ENCODE assay signal across 14 cellular contexts in genomic region chr5:88682797-88683496, GRCh38.
DNase-seq lines count a peak whose midpoint lies in the region; ATAC-seq and TF ChIP-seq lines count a peak whose summit lies in the region.
"Had no signal": no experiment of that assay in that cellular context is flagged by ENCODE, and none has a peak within 500 bp of the region (broad histone marks: within the 10 kb centered on the region; RNA-seq: fewer than 3 reads in every experiment).

No MANE protein-coding gene starts in this region.

- no peaks in the 10 kb centered on the region for H3K36me3 ChIP-seq in CD4-positive, CD25-positive, alpha-beta regulatory T cell (ENCODE audit: control insufficient read depth, insufficient read depth, low read length)
- no peaks in the 10 kb centered on the region for H3K36me3 ChIP-seq in HEK293 (ENCODE audit: control insufficient read depth in 2 of 2, insufficient read depth in 1 of 2, low read length in 2 of 2)
- no peaks in the 10 kb centered on the region for H3K36me3 ChIP-seq in adrenal gland (replicated peaks in 1 of 2)
- H3K36me3 ChIP-seq in uterus = no peaks in the 10 kb centered on the region
- no peaks in the 10 kb centered on the region for H3K36me3 ChIP-seq in thyroid gland

- DNase-seq in CD4-positive, CD25-positive, alpha-beta regulatory T cell = no peak
- DNase-seq in astrocyte of the hippocampus (ENCODE audit: low read depth, low spot score) (peak; percentile 46), naive B cell (no peak), adrenal gland (no peak), SK-N-DZ (ENCODE audit: low spot score) (no peak), uterus (no peak), thyroid gland (no peak)
- DNase-seq: activated CD4-positive, alpha-beta T cell treated with anti-CD3 and anti-CD28 coated beads, Interleukin-2, amount 50 U/mL, for 48 hours; activated naive CD4-positive, alpha-beta T cell treated with anti-CD3 and anti-CD28 coated beads, Interleukin-2, amount 50 U/mL, for 16 hours; activated T-cell treated with anti-CD3 and anti-CD28 coated beads, Interleukin-2, amount 50 U/mL, for 24 hours; stimulated activated CD4-positive, alpha-beta T cell treated with anti-CD3 and anti-CD28 coated beads, Interleukin-2, amount 100 ng/mL, for 48 hours; SW 1271 had no signal

- POLR2A ChIA-PET in HEK293 (lab: Yijun Ruan, JAX) = interaction anchor here (0.6 to 2.5 kb wide), 3 partner anchors 8 to 1154 kb away, joined by 5 to 11 read pairs (median 6); no protein-coding TSS in a partner anchor

- no peaks in the 10 kb centered on the region for H3K36me3 Mint-ChIP-seq in CD4-positive, CD25-positive, alpha-beta regulatory T cell
- peaks cover 10 to 36% of the 10 kb centered on the region in 2 donors for H3K36me3 Mint-ChIP-seq in naive B cell

- 29 to 49% (median 36%) methylated on average over 9 of the region's 9 CpGs for WGBS in adrenal gland, 4 donors
- WGBS in thyroid gland, 2 donors = 12 to 13% methylated on average over 9 of the region's 9 CpGs

- H3K27ac ChIP-seq in CD4-positive, CD25-positive, alpha-beta regulatory T cell (ENCODE audit: insufficient read depth, low read length, poor library complexity, severe bottlenecking) = no peak overlapping the region
- H3K27ac ChIP-seq in HEK293 (ENCODE audit: extremely low read depth, low read depth, low read length) = peak overlapping the region; percentile 51; the same call in 1 of the 2 replicates
- H3K27ac ChIP-seq in adrenal gland = no peak overlapping the region
- H3K27ac ChIP-seq in uterus = no peak overlapping the region
- no peak overlapping the region for H3K27ac ChIP-seq in thyroid gland
- H3K27ac ChIP-seq: skin epidermis had no signal

- peaks cover 11% of the 10 kb centered on the region for H3K4me1 ChIP-seq in CD4-positive, CD25-positive, alpha-beta regulatory T cell (ENCODE audit: control insufficient read depth, insufficient read depth, low read length, poor library complexity, severe bottlenecking)
- H3K4me1 ChIP-seq in HEK293 (ENCODE audit: control insufficient read depth, insufficient read depth, low read length) = no peaks in the 10 kb centered on the region; the same call in 1 of the 2 replicates
- H3K4me1 ChIP-seq in adrenal gland (replicated peaks in 1 of 2) = peaks cover 0 to 11% of the 10 kb centered on the region in 2 donors
- no peaks in the 10 kb centered on the region for H3K4me1 ChIP-seq in uterus
- peaks cover 6 to 7% of the 10 kb centered on the region in 2 donors for H3K4me1 ChIP-seq in thyroid gland

- TF ChIP-seq POLR2A in adrenal gland (IDR thresholded peaks at IDR 0.05) = no peak
- TF ChIP-seq POLR2A in uterus (IDR thresholded peaks at IDR 0.05) = no peak
- TF ChIP-seq POLR2A in thyroid gland (IDR thresholded peaks at IDR 0.05) = no peak

- H3K4me3 ChIP-seq in CD4-positive, CD25-positive, alpha-beta regulatory T cell (ENCODE audit: low read depth, low read length) = no peak overlapping the region
- peak overlapping the region; percentile 50 for H3K4me3 ChIP-seq in HEK293 (ENCODE audit: low read depth, low read length)
- no peak overlapping the region for H3K4me3 ChIP-seq in adrenal gland
- no peak overlapping the region for H3K4me3 ChIP-seq in uterus
- no peak overlapping the region for H3K4me3 ChIP-seq in thyroid gland (replicated peaks in 1 of 3)
- H3K4me3 ChIP-seq: skin epidermis had no signal

- peaks cover 95% of the 10 kb centered on the region for H3K27me3 Mint-ChIP-seq in CD4-positive, CD25-positive, alpha-beta regulatory T cell
- peaks cover 63 to 82% (median 76%) of the 10 kb centered on the region in 3 donors for H3K27me3 Mint-ChIP-seq in naive B cell

- H3K27me3 ChIP-seq in CD4-positive, CD25-positive, alpha-beta regulatory T cell (ENCODE audit: control insufficient read depth, insufficient read depth, low read length) = peaks cover 68% of the 10 kb centered on the region
- H3K27me3 ChIP-seq in adrenal gland = peaks cover 36% of the 10 kb centered on the region
- peaks cover 38 to 88% of the 10 kb centered on the region in 2 donors for H3K27me3 ChIP-seq in uterus
- peaks cover 80% of the 10 kb centered on the region for H3K27me3 ChIP-seq in thyroid gland

- no peak for TF ChIP-seq CTCF in HEK293 (tag by site-specific recombination; IDR thresholded peaks at IDR 0.05)
- TF ChIP-seq CTCF in adrenal gland (IDR thresholded peaks at IDR 0.05) = no peak
- TF ChIP-seq CTCF in uterus (IDR thresholded peaks at IDR 0.05) = no peak
- no peak for TF ChIP-seq CTCF in thyroid gland (IDR thresholded peaks at IDR 0.05)

- CTCF ChIA-PET in HEK293 (lab: Yijun Ruan, JAX) = interaction anchor here (0.6 to 4.1 kb wide), 6 partner anchors 9 to 902 kb away, joined by 3 to 28 read pairs (median 5); no protein-coding TSS in a partner anchor

- H3K9me3 ChIP-seq in CD4-positive, CD25-positive, alpha-beta regulatory T cell (ENCODE audit: control insufficient read depth in 2 of 2, low read length in 2 of 2) = peaks cover 0 to 5% of the 10 kb centered on the region in 2 experiments
- H3K9me3 ChIP-seq in HEK293 (ENCODE audit: control insufficient read depth, insufficient read depth, low read depth, low read length) = no peaks in the 10 kb centered on the region
- H3K9me3 ChIP-seq in adrenal gland (replicated peaks in 1 of 3) = no peaks in the 10 kb centered on the region
- H3K9me3 ChIP-seq in uterus = no peaks in the 10 kb centered on the region
- no peaks in the 10 kb centered on the region for H3K9me3 ChIP-seq in thyroid gland

- ATAC-seq in CD4-positive, CD25-positive, alpha-beta regulatory T cell (ENCODE audit: low read depth in 2 of 2) = no peak
- ATAC-seq in naive B cell (ENCODE audit: low read depth in 2 of 2) = no peak

- peaks cover 0 to 19% (median 11%) of the 10 kb centered on the region in 7 donors for H3K9me3 Mint-ChIP-seq in CD4-positive, CD25-positive, alpha-beta regulatory T cell
- peaks cover 9 to 66% (median 24%) of the 10 kb centered on the region in 7 donors for H3K9me3 Mint-ChIP-seq in naive B cell
- H3K9me3 Mint-ChIP-seq: activated T-cell treated with anti-CD3 and anti-CD28 coated beads, Interleukin-2, amount 50 U/mL, for 24 hours had no signal

- H3K27ac Mint-ChIP-seq in CD4-positive, CD25-positive, alpha-beta regulatory T cell = peak overlapping the region in 2 of 3 donors; percentile 16 to 70
- peak overlapping the region in 5 of 6 donors; percentile 51 to 94 (median 66) for H3K27ac Mint-ChIP-seq in naive B cell
- H3K27ac Mint-ChIP-seq: activated T-cell treated with anti-CD3 and anti-CD28 coated beads, Interleukin-2, amount 50 U/mL, for 24 hours had no signal

- H3K4me1 Mint-ChIP-seq in CD4-positive, CD25-positive, alpha-beta regulatory T cell = peaks cover 7 to 15% (median 12%) of the 10 kb centered on the region in 4 donors
- H3K4me1 Mint-ChIP-seq in naive B cell = peaks cover 16 to 22% (median 21%) of the 10 kb centered on the region in 3 donors

- H3K4me3 Mint-ChIP-seq in CD4-positive, CD25-positive, alpha-beta regulatory T cell = peak overlapping the region in 2 of 4 donors; percentile 12 to 40
- H3K4me3 Mint-ChIP-seq in naive B cell = peak overlapping the region in 6 of 8 donors; percentile 26 to 72 (median 39)
- H3K4me3 Mint-ChIP-seq: activated T-cell treated with anti-CD3 and anti-CD28 coated beads, Interleukin-2, amount 50 U/mL, for 24 hours had no signal

- intact Hi-C loops in adrenal gland (cut with DNase I) = loop anchor here in 1 of 2 donors (5.0 to 10.0 kb wide), 2 partner anchors 798 to 901 kb away; no protein-coding TSS in a partner anchor
- intact Hi-C loops in uterus (cut with DNase I; ENCODE audit: low total_unique reads) = loop anchor here (10.0 kb wide), 1 partner anchor 538 kb away; no protein-coding TSS in a partner anchor
- intact Hi-C loops in thyroid gland (cut with DNase I) = loop anchor here (5.0 kb wide), 1 partner anchor 536 kb away; no protein-coding TSS in a partner anchor

TF ChIP-seq in HEK293, 187 proteins besides CTCF, POLR2A, EP300 and RAD21:
- TF ChIP-seq ZNF510 (tag by site-specific recombination; IDR thresholded peaks at IDR 0.05; ENCODE audit: insufficient replicate concordance) = no peak
- peak; percentile 71 for TF ChIP-seq SCRT2 (tag by site-specific recombination; IDR thresholded peaks at IDR 0.05)
- no peak for TF ChIP-seq ZNF274 (IDR thresholded peaks at IDR 0.05; ENCODE audit: low read length)
- TF ChIP-seq ZNF274 (tag by site-specific recombination; IDR thresholded peaks at IDR 0.05; ENCODE audit: borderline replicate concordance) = no peak
- TF ChIP-seq SCRT1 (tag by site-specific recombination; IDR thresholded peaks at IDR 0.05; ENCODE audit: borderline replicate concordance) = peak; percentile 64
- TF ChIP-seq ZNF416 (tag by site-specific recombination; IDR thresholded peaks at IDR 0.05) = no peak
- TF ChIP-seq, protein P1, sequence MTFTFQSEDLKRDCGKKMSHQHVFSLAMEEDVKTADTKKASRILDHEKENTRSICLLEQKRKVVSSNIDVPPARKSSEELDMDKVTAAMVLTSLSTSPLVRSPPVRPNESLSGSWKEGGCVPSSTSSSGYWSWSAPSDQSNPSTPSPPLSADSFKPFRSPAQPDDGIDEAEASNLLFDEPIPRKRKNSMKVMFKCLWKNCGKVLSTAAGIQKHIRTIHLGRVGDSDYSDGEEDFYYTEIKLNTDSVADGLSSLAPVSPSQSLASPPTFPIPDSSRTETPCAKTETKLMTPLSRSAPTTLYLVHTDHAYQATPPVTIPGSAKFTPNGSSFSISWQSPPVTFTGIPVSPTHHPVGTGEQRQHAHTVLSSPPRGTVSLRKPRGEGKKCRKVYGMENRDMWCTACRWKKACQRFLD (tag by site-specific recombination; IDR thresholded peaks at IDR 0.05) = no peak
- TF ChIP-seq KLF9 (tag by site-specific recombination; IDR thresholded peaks at IDR 0.05; ENCODE audit: low read depth) = no peak
- no peak for TF ChIP-seq ZBTB44 (tag by site-specific recombination; IDR thresholded peaks at IDR 0.05)
- TF ChIP-seq ZNF777 (tag by site-specific recombination; IDR thresholded peaks at IDR 0.05; ENCODE audit: borderline replicate concordance) = no peak
